1 cellular context compared by ENCODE assay signal in the genomic region with DNA sequence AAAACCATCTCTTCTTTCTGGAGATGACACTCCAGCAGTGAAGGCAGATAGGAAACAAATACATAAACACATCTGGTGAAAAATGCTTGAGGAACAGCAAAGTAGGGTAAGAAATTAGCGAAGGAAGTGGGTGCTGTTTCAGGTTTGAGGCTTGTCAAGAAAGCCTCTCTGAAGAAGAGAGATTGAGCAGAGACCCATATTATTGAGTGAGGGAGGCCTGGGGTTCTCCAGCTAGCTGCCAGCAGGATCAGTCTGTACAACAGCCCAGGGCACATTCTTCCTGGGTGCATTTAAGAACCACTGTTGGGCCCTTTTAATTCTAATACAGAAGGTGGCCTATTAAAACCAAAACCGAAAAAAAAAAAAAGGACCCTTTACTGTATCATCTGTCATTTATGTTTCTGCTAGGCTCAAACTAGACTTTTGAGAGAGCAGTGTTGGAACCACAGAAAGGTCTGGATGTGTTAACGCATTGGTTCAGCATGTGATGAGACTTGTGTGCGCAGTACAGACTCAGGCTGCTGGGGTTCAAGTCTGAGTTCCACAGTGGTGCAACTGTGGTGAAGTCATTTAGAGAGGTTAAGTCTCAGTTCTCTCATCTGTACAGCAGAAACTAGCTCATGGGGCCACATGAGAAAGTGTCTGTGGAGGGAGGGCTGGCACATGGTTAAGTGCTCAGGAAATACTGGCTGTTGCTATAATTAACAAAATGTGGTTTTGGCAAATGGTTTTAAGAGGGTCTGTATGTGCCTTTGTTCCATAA.
TF ChIP-seq lines count a peak whose summit lies in the region.

No MANE protein-coding gene starts in this region.

TF ChIP-seq in GM23338, 12 proteins besides CTCF, POLR2A, EP300 and RAD21 (continued from another document):
- TF ChIP-seq, protein P1, sequence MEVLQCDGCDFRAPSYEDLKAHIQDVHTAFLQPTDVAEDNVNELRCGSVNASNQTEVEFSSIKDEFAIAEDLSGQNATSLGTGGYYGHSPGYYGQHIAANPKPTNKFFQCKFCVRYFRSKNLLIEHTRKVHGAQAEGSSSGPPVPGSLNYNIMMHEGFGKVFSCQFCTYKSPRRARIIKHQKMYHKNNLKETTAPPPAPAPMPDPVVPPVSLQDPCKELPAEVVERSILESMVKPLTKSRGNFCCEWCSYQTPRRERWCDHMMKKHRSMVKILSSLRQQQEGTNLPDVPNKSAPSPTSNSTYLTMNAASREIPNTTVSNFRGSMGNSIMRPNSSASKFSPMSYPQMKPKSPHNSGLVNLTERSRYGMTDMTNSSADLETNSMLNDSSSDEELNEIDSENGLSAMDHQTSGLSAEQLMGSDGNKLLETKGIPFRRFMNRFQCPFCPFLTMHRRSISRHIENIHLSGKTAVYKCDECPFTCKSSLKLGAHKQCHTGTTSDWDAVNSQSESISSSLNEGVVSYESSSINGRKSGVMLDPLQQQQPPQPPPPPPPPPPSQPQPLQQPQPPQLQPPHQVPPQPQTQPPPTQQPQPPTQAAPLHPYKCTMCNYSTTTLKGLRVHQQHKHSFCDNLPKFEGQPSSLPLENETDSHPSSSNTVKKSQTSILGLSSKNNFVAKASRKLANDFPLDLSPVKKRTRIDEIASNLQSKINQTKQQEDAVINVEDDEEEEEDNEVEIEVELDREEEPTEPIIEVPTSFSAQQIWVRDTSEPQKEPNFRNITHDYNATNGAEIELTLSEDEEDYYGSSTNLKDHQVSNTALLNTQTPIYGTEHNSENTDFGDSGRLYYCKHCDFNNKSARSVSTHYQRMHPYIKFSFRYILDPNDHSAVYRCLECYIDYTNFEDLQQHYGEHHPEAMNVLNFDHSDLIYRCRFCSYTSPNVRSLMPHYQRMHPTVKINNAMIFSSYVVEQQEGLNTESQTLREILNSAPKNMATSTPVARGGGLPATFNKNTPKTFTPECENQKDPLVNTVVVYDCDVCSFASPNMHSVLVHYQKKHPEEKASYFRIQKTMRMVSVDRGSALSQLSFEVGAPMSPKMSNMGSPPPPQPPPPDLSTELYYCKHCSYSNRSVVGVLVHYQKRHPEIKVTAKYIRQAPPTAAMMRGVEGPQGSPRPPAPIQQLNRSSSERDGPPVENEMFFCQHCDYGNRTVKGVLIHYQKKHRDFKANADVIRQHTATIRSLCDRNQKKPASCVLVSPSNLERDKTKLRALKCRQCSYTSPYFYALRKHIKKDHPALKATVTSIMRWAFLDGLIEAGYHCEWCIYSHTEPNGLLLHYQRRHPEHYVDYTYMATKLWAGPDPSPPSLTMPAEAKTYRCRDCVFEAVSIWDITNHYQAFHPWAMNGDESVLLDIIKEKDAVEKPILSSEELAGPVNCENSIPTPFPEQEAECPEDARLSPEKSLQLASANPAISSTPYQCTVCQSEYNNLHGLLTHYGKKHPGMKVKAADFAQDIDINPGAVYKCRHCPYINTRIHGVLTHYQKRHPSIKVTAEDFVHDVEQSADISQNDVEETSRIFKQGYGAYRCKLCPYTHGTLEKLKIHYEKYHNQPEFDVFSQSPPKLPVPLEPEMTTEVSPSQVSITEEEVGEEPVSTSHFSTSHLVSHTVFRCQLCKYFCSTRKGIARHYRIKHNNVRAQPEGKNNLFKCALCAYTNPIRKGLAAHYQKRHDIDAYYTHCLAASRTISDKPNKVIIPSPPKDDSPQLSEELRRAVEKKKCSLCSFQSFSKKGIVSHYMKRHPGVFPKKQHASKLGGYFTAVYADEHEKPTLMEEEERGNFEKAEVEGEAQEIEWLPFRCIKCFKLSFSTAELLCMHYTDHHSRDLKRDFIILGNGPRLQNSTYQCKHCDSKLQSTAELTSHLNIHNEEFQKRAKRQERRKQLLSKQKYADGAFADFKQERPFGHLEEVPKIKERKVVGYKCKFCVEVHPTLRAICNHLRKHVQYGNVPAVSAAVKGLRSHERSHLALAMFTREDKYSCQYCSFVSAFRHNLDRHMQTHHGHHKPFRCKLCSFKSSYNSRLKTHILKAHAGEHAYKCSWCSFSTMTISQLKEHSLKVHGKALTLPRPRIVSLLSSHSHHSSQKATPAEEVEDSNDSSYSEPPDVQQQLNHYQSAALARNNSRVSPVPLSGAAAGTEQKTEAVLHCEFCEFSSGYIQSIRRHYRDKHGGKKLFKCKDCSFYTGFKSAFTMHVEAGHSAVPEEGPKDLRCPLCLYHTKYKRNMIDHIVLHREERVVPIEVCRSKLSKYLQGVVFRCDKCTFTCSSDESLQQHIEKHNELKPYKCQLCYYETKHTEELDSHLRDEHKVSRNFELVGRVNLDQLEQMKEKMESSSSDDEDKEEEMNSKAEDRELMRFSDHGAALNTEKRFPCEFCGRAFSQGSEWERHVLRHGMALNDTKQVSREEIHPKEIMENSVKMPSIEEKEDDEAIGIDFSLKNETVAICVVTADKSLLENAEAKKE (CRISPR knock-in tag; IDR thresholded peaks at IDR 0.05), result no peak
- TF ChIP-seq EZH2 (IDR thresholded peaks at IDR 0.05; ENCODE audit: low read depth, unreplicated experiment) (no peak), NANOG (IDR thresholded peaks at IDR 0.05; ENCODE audit: borderline replicate concordance) (no peak), ZNF114 (CRISPR knock-in tag; IDR thresholded peaks at IDR 0.05) (no peak)
- TF ChIP-seq, protein P2, sequence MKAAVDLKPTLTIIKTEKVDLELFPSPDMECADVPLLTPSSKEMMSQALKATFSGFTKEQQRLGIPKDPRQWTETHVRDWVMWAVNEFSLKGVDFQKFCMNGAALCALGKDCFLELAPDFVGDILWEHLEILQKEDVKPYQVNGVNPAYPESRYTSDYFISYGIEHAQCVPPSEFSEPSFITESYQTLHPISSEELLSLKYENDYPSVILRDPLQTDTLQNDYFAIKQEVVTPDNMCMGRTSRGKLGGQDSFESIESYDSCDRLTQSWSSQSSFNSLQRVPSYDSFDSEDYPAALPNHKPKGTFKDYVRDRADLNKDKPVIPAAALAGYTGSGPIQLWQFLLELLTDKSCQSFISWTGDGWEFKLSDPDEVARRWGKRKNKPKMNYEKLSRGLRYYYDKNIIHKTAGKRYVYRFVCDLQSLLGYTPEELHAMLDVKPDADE (IDR thresholded peaks at IDR 0.05), result no peak
- TF ChIP-seq, protein P3, sequence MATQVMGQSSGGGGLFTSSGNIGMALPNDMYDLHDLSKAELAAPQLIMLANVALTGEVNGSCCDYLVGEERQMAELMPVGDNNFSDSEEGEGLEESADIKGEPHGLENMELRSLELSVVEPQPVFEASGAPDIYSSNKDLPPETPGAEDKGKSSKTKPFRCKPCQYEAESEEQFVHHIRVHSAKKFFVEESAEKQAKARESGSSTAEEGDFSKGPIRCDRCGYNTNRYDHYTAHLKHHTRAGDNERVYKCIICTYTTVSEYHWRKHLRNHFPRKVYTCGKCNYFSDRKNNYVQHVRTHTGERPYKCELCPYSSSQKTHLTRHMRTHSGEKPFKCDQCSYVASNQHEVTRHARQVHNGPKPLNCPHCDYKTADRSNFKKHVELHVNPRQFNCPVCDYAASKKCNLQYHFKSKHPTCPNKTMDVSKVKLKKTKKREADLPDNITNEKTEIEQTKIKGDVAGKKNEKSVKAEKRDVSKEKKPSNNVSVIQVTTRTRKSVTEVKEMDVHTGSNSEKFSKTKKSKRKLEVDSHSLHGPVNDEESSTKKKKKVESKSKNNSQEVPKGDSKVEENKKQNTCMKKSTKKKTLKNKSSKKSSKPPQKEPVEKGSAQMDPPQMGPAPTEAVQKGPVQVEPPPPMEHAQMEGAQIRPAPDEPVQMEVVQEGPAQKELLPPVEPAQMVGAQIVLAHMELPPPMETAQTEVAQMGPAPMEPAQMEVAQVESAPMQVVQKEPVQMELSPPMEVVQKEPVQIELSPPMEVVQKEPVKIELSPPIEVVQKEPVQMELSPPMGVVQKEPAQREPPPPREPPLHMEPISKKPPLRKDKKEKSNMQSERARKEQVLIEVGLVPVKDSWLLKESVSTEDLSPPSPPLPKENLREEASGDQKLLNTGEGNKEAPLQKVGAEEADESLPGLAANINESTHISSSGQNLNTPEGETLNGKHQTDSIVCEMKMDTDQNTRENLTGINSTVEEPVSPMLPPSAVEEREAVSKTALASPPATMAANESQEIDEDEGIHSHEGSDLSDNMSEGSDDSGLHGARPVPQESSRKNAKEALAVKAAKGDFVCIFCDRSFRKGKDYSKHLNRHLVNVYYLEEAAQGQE (IDR thresholded peaks at IDR 0.05; ENCODE audit: unreplicated experiment), result no peak
